1 cellular context compared by ENCODE assay signal in genomic region chr13:90365130-90365529, GRCh38.
TF ChIP-seq lines count a peak whose summit lies in the region.

No MANE protein-coding gene starts in this region.

TF ChIP-seq in A549, 52 proteins besides CTCF, POLR2A, EP300 and RAD21 (continued from another document):
- no peak for TF ChIP-seq TP53 (CRISPR knock-in tag; IDR thresholded peaks at IDR 0.05)
- TF ChIP-seq, protein P1, sequence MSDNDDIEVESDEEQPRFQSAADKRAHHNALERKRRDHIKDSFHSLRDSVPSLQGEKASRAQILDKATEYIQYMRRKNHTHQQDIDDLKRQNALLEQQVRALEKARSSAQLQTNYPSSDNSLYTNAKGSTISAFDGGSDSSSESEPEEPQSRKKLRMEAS (IDR thresholded peaks at IDR 0.05) = no peak
- no peak for TF ChIP-seq PHF8 (IDR thresholded peaks at IDR 0.05; ENCODE audit: borderline replicate concordance, low read depth)
- TF ChIP-seq ESRRA (IDR thresholded peaks at IDR 0.05; ENCODE audit: borderline replicate concordance, low read length) = no peak
- no peak for TF ChIP-seq CBX2 (IDR thresholded peaks at IDR 0.05; ENCODE audit: borderline replicate concordance, low read depth)
- TF ChIP-seq CHD4 (IDR thresholded peaks at IDR 0.05; ENCODE audit: borderline replicate concordance) = no peak
- TF ChIP-seq SMC3 (IDR thresholded peaks at IDR 0.05) = no peak
- TF ChIP-seq JUN (IDR thresholded peaks at IDR 0.05) = no peak
- TF ChIP-seq RCOR1 (IDR thresholded peaks at IDR 0.05; ENCODE audit: low read depth, low read length) = no peak
- TF ChIP-seq MYC (IDR thresholded peaks at IDR 0.05; ENCODE audit: borderline replicate concordance, low read length) = no peak
- no peak for TF ChIP-seq HOXB13 (CRISPR knock-in tag; IDR thresholded peaks at IDR 0.05; ENCODE audit: low read depth)
- no peak for TF ChIP-seq POLR2AphosphoS2 (conservative IDR thresholded peaks at IDR 0.05; ENCODE audit: low read length)
